In genomic region chr7:28168393-28169158, GRCh38 we compare ENCODE assay signal across 21 cellular contexts. TPM values are rescaled to one million over a fixed set of nuclear protein-coding genes. Genes with fewer than 3 reads are reported as not detected.
DNase-seq lines count a peak whose midpoint lies in the region; ATAC-seq and TF ChIP-seq lines count a peak whose summit lies in the region.
"Had no signal": no experiment of that assay in that cellular context is flagged by ENCODE, and none has a peak within 500 bp of the region (broad histone marks: within the 10 kb centered on the region; RNA-seq: fewer than 3 reads in every experiment).

No MANE protein-coding gene starts in this region.

- peak overlapping the region; percentile 84 for H3K27ac ChIP-seq in DOHH2 (ENCODE audit: low read depth, low read length)
- H3K27ac ChIP-seq: esophagus muscularis mucosa, SJSA1, stomach, upper lobe of left lung had no signal

- no peak overlapping the region for H3K4me3 Mint-ChIP-seq in effector memory CD8-positive, alpha-beta T cell
- H3K4me3 Mint-ChIP-seq: activated naive CD8-positive, alpha-beta T cell had no signal

- peaks cover 8 to 29% of the 10 kb centered on the region in 2 donors for H3K4me1 Mint-ChIP-seq in effector memory CD8-positive, alpha-beta T cell (ENCODE audit: low read depth in 2 of 2)

- no peaks in the 10 kb centered on the region for H4K20me1 ChIP-seq in DOHH2 (ENCODE audit: control insufficient read depth, insufficient read depth, low read depth, low read length)

- in situ Hi-C loops in ACHN (cut with HindIII; ENCODE audit: low pct_ligation_motif_present, low pct_unique_long_range_greater_than_20kb, low sequenced_read_pairs), result no loop called here

- peaks cover 38% of the 10 kb centered on the region for H3F3A ChIP-seq in DOHH2 (ENCODE audit: control insufficient read depth, insufficient read depth)

- peaks cover 8% of the 10 kb centered on the region for H3K36me3 Mint-ChIP-seq in effector memory CD8-positive, alpha-beta T cell (ENCODE audit: insufficient read depth)

- H3K9me3 Mint-ChIP-seq in effector memory CD8-positive, alpha-beta T cell, result no peaks in the 10 kb centered on the region
- H3K9me3 Mint-ChIP-seq: activated T-cell treated with anti-CD3 and anti-CD28 coated beads, Interleukin-2, amount 50 U/mL, for 72 hours had no signal

- peaks cover 92% of the 10 kb centered on the region for H3K79me2 ChIP-seq in DOHH2 (ENCODE audit: control insufficient read depth, low read length)

- no peaks in the 10 kb centered on the region for H3K27me3 Mint-ChIP-seq in effector memory CD8-positive, alpha-beta T cell
- H3K27me3 Mint-ChIP-seq: activated naive CD8-positive, alpha-beta T cell had no signal

- TF ChIP-seq CTCF in DOHH2 (IDR thresholded peaks at IDR 0.05; ENCODE audit: low read depth, low read length, poor library complexity, severe bottlenecking), result no peak
- TF ChIP-seq CTCF in omental fat pad (IDR thresholded peaks at IDR 0.05), result no peak

- H3K4me3 ChIP-seq in DOHH2 (ENCODE audit: low read length), result peak overlapping the region; percentile 50
- H3K4me3 ChIP-seq: esophagus muscularis mucosa, SJSA1, stomach, upper lobe of left lung had no signal

- H3K4me1 ChIP-seq in DOHH2 (ENCODE audit: control insufficient read depth, low read length), result peaks cover 95% of the 10 kb centered on the region

- DNase-seq in HCEC 1CT, result peak; percentile 62
- DNase-seq in effector memory CD8-positive, alpha-beta T cell, result no peak
- DNase-seq in omental fat pad (ENCODE audit: low spot score), result no peak
- DNase-seq in NCI-H1092 (lab: John Stamatoyannopoulos, UW), result no peak
- DNase-seq in ACHN, result no peak
- DNase-seq: activated CD4-positive, CD25-positive, alpha-beta regulatory T cell; activated T-cell treated with anti-CD3 and anti-CD28 coated beads, Interleukin-2, amount 50 U/mL, for 72 hours; effector CD8-positive, alpha-beta T cell; left cardiac atrium; NCI-H1417 treated with DMSO at 0.1 percent for 48 hours; NCI-H2171; NCI-H748 treated with DMSO at 0.1 percent for 48 hours; stimulated activated CD4-positive, alpha-beta T cell treated with anti-CD3 and anti-CD28 coated beads, Interleukin-1b, Interleukin-23, amount 100 ng/mL, for 48 hours; stomach; upper lobe of left lung had no signal

- H3K9me2 ChIP-seq in DOHH2 (replicated peaks; ENCODE audit: control insufficient read depth, low read length), result no peaks in the 10 kb centered on the region

- peak overlapping the region in 1 of 2 donors; percentile 42 for H3K27ac Mint-ChIP-seq in effector memory CD8-positive, alpha-beta T cell
- H3K27ac Mint-ChIP-seq: activated naive CD8-positive, alpha-beta T cell; activated T-cell treated with anti-CD3 and anti-CD28 coated beads, Interleukin-2, amount 50 U/mL, for 72 hours had no signal

- peaks cover 41% of the 10 kb centered on the region for H3K36me3 ChIP-seq in DOHH2 (ENCODE audit: control insufficient read depth, low read length)
- H3K36me3 ChIP-seq: esophagus muscularis mucosa, stomach, upper lobe of left lung had no signal

- peak overlapping the region; percentile 78 for H3K4me2 ChIP-seq in DOHH2 (ENCODE audit: low read length)

- H3K27me3 ChIP-seq in DOHH2 (ENCODE audit: control insufficient read depth, low read length), result no peaks in the 10 kb centered on the region
- H3K27me3 ChIP-seq: esophagus muscularis mucosa, SJSA1, stomach, upper lobe of left lung had no signal

- no peaks in the 10 kb centered on the region for H3K9me3 ChIP-seq in DOHH2 (ENCODE audit: control insufficient read depth, insufficient read depth, low read length)
- H3K9me3 ChIP-seq: esophagus muscularis mucosa, SJSA1, stomach, upper lobe of left lung had no signal

- peak; percentile 21 for ATAC-seq in effector memory CD8-positive, alpha-beta T cell (replicated peaks)
- ATAC-seq in omental fat pad (ENCODE audit: low FRiP score) (peak; percentile 52), GM18517 (IDR thresholded peaks at IDR 0.05; ENCODE audit: unreplicated experiment) (no peak)
- ATAC-seq: Panc1 had no signal

RNA-seq across cellular contexts. Expression of gene JAZF1, which starts 12.0 kb away (rescaled TPM):
- 10 to 100 TPM; 12.1 to 15.3 (median 12.8) TPM for total RNA-seq in omental fat pad
